In genomic region chr10:21247592-21247991, GRCh38 we compare ENCODE assay signal across 36 cellular contexts.
"Had no signal": no experiment of that assay in that cellular context is flagged by ENCODE, and none has a peak within 500 bp of the region (broad histone marks: within the 10 kb centered on the region; RNA-seq: fewer than 3 reads in every experiment).

No MANE protein-coding gene starts in this region.

- H3K4me3 ChIP-seq: MG63 had no signal

- H3K9me3 ChIP-seq: MG63 had no signal

- DNase-seq: MG63, MM.1S, MV-4-11, NCI-H1048, NCI-H1092, NCI-H1092 treated with DMSO at 0.1 percent for 48 hours, NCI-H1105, NCI-H1105 treated with DMSO at 0.1 percent for 48 hours, NCI-H1417, NCI-H1417 treated with DMSO at 0.1 percent for 48 hours, NCI-H1436, NCI-H1436 treated with DMSO at 0.1 percent for 48 hours, NCI-H146, NCI-H1694, NCI-H1694 treated with DMSO at 0.1 percent for 48 hours, NCI-H187, NCI-H187 treated with DMSO at 0.1 percent for 48 hours, NCI-H1930, NCI-H2029, NCI-H2029 treated with DMSO at 0.1 percent for 48 hours, NCI-H2081, NCI-H2081 treated with DMSO at 0.1 percent for 48 hours, NCI-H2107, NCI-H2171, NCI-H2171 treated with DMSO at 0.1 percent for 48 hours, NCI-H2227 treated with DMSO at 0.1 percent for 48 hours, NCI-H226, NCI-H345, NCI-H446, NCI-H446 treated with DMSO at 0.1 percent for 48 hours, NCI-H510A, NCI-H510A treated with DMSO at 0.1 percent for 48 hours, NCI-H524, NCI-H524 treated with DMSO at 0.1 percent for 48 hours, NCI-H526, NCI-H526 treated with DMSO at 0.1 percent for 48 hours had no signal

- H3K27me3 ChIP-seq: MG63 had no signal

- H3K36me3 ChIP-seq: MG63 had no signal
